ENCODE assay signal across 16 cellular contexts in genomic region chr11:103644676-103645075, GRCh38.
A peak's percentile ranks its signal among the peaks of the same experiment; 100 is the strongest.
DNase-seq lines count a peak whose midpoint lies in the region; ATAC-seq and TF ChIP-seq lines count a peak whose summit lies in the region.
"Had no signal": no experiment of that assay in that cellular context is flagged by ENCODE, and none has a peak within 500 bp of the region (broad histone marks: within the 10 kb centered on the region; RNA-seq: fewer than 3 reads in every experiment).

No MANE protein-coding gene starts in this region.

- H3K36me3 ChIP-seq in heart right ventricle: no peaks in the 10 kb centered on the region
- H3K36me3 ChIP-seq in trophoblast cell (ENCODE audit: control insufficient read depth in 1 of 2, insufficient read depth in 2 of 2, low read length in 2 of 2): no peaks in the 10 kb centered on the region
- H3K36me3 ChIP-seq: BLaER1 had no signal

- H3K4me1 ChIP-seq in heart right ventricle (no peaks in the 10 kb centered on the region), trophoblast cell (ENCODE audit: control insufficient read depth in 1 of 2, insufficient read depth in 2 of 2, low read length in 2 of 2) (no peaks in the 10 kb centered on the region)
- H3K4me1 ChIP-seq: Caco-2 had no signal

- no peak overlapping the region for H3K18ac ChIP-seq in trophoblast cell (ENCODE audit: low read length)

- H3K79me2 ChIP-seq in trophoblast cell (ENCODE audit: control insufficient read depth, insufficient read depth, low read length, poor library complexity): no peaks in the 10 kb centered on the region

- no peak overlapping the region for H3K4ac ChIP-seq in trophoblast cell (ENCODE audit: low read depth, low read length)

- H3K4me2 ChIP-seq in trophoblast cell (ENCODE audit: low read length): no peak overlapping the region
- H3K4me2 ChIP-seq: BLaER1 had no signal

- H2AK5ac ChIP-seq in trophoblast cell (ENCODE audit: low read length): no peak overlapping the region

- ATAC-seq in left ventricle myocardium superior (no peak), heart right ventricle (no peak), HG03439 (IDR thresholded peaks at IDR 0.05; ENCODE audit: unreplicated experiment) (no peak)
- ATAC-seq: CD8-positive, alpha-beta T cell had no signal

- no peak overlapping the region for H4K91ac ChIP-seq in trophoblast cell (ENCODE audit: low read depth, low read length)

- no peak for TF ChIP-seq CTCF in heart right ventricle (IDR thresholded peaks at IDR 0.05)

- H3K27ac ChIP-seq in heart right ventricle: no peak overlapping the region
- H3K27ac ChIP-seq in trophoblast cell (ENCODE audit: low read depth, low read length): no peak overlapping the region
- H3K27ac ChIP-seq: BLaER1, C4-2B, GM23248 had no signal

- H3K9me3 ChIP-seq in heart right ventricle (no peaks in the 10 kb centered on the region), trophoblast cell (ENCODE audit: insufficient read depth, low read depth, low read length) (no peaks in the 10 kb centered on the region)
- H3K9me3 ChIP-seq: BLaER1, Caco-2 had no signal

- H3K79me1 ChIP-seq in trophoblast cell (ENCODE audit: low read length): no peaks in the 10 kb centered on the region

- H2BK120ac ChIP-seq in trophoblast cell (ENCODE audit: insufficient read depth, low read length, poor library complexity): no peak overlapping the region

- H3K23ac ChIP-seq in trophoblast cell (ENCODE audit: low read length): no peak overlapping the region

- 92 to 93% methylated on average over 20 of the region's 20 CpGs for WGBS in heart right ventricle, 2 donors
- WGBS in trophoblast cell (ENCODE audit: extremely low coverage, insufficient coverage, insufficient read length): no CpG with 5 or more reads among the region's 20 CpGs

- no peaks in the 10 kb centered on the region for H3K27me3 ChIP-seq in heart right ventricle
- no peaks in the 10 kb centered on the region for H3K27me3 ChIP-seq in trophoblast cell (ENCODE audit: insufficient read depth, low read length)
- H3K27me3 ChIP-seq: BLaER1 had no signal

- no peak overlapping the region for H2BK5ac ChIP-seq in trophoblast cell (ENCODE audit: low read depth, low read length, poor library complexity)

- H3K9ac ChIP-seq in trophoblast cell (ENCODE audit: low read length): no peak overlapping the region
- H3K9ac ChIP-seq: BLaER1, GM23248 had no signal

- no peak overlapping the region for H3K14ac ChIP-seq in trophoblast cell (ENCODE audit: low read length)

- peak; percentile 22 for DNase-seq in left ventricle myocardium superior
- DNase-seq in heart right ventricle: no peak
- peak; percentile 43 for DNase-seq in NCI-H2227 treated with DMSO at 0.1 percent for 48 hours (lab: John Stamatoyannopoulos, UW)
- no peak for DNase-seq in trophoblast cell
- DNase-seq in stimulated activated CD4-positive, alpha-beta T cell treated with anti-CD3 and anti-CD28 coated beads, Interleukin-2, amount 100 ng/mL, for 48 hours: no peak
- DNase-seq: Caco-2; CD4-positive, CD25-positive, alpha-beta regulatory T cell; CD8-positive, alpha-beta T cell; DMS153; DND-41; GM23248; H7; HCEC 1CT had no signal

- no peak overlapping the region for H4K8ac ChIP-seq in trophoblast cell (ENCODE audit: low read depth, low read length)

- H2BK12ac ChIP-seq in trophoblast cell (ENCODE audit: low read length): no peak overlapping the region

- intact Hi-C loops in left ventricle myocardium superior (cut with micrococcal nuclease) (no loop called here), heart right ventricle (cut with DNase I) (no loop called here)

- H2AFZ ChIP-seq in trophoblast cell (ENCODE audit: insufficient read depth, low read length, poor library complexity): no peak overlapping the region
- H2AFZ ChIP-seq: GM23248 had no signal

- H3K4me3 ChIP-seq in heart right ventricle (no peak overlapping the region), trophoblast cell (ENCODE audit: low read depth, low read length) (peak overlapping the region; percentile 44)
- H3K4me3 ChIP-seq: BLaER1, GM23248 had no signal

- H4K12ac ChIP-seq in trophoblast cell (ENCODE audit: low read depth, low read length): no peak overlapping the region

Comparison
In these comparisons a context has a peak if more than half of its experiments do, and no peak if none do; other contexts are left out.
1. DNase-seq: peak in left ventricle myocardium superior (single experiment) and NCI-H2227 treated with DMSO at 0.1 percent for 48 hours (single experiment); none in heart right ventricle (0 of 2), trophoblast cell (0 of 2) and stimulated activated CD4-positive, alpha-beta T cell treated with anti-CD3 and anti-CD28 coated beads, Interleukin-2, amount 100 ng/mL, for 48 hours (0 of 2).